Comparison of ENCODE assay signal across 14 cellular contexts in the genomic region with DNA sequence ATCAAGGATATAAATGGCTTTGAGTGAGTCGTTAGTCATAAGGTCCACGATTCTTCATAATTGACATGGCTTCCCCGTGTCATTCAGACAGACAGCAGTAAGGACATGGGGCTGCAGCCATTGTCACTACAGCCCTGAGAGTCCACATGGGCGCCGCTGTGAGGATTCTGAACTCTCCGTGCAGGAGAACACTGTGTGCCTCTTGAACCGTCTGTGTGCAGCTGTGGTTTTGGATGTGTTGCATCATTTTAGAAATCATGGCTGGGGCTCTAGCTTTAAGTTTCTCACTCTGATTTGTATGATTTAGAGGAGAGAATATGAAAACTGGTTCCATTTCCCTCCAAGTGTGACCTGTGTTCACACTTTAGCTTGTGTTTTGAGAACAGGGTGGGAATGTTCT. TPM values are rescaled to one million over a fixed set of nuclear protein-coding genes. Genes with fewer than 3 reads are reported as not detected.
DNase-seq lines count a peak whose midpoint lies in the region; ATAC-seq and TF ChIP-seq lines count a peak whose summit lies in the region.
"Had no signal": no experiment of that assay in that cellular context is flagged by ENCODE, and none has a peak within 500 bp of the region (broad histone marks: within the 10 kb centered on the region; RNA-seq: fewer than 3 reads in every experiment).

No MANE protein-coding gene starts in this region.

- H3K79me2 ChIP-seq in GM23338 (replicated peaks; ENCODE audit: insufficient read depth): no peaks in the 10 kb centered on the region

- H3K9me2 ChIP-seq in GM23338 (ENCODE audit: insufficient read depth): no peaks in the 10 kb centered on the region

- no peak for ATAC-seq in GM23338
- peak; percentile 70 to 88 (median 80) for ATAC-seq in heart left ventricle
- no peak for ATAC-seq in HG03521 (IDR thresholded peaks at IDR 0.05; ENCODE audit: unreplicated experiment)
- ATAC-seq in HG03159 (IDR thresholded peaks at IDR 0.05; ENCODE audit: unreplicated experiment): no peak
- ATAC-seq: activated CD8-positive, alpha-beta memory T cell treated with anti-CD3 and anti-CD28 coated beads, Interleukin-2, amount 10 ng/mL, durations not matched to agents 7 days and 5 days; natural killer cell treated with Interleukin-12 subunit alpha and Interleukin-12 subunit beta and Interleukin-15 and Interleukin-18, amount 100 ng/mL, for 72 hours; WTC11 had no signal

- H3K36me3 ChIP-seq in GM23338 (ENCODE audit: insufficient read depth): no peaks in the 10 kb centered on the region
- no peaks in the 10 kb centered on the region for H3K36me3 ChIP-seq in heart left ventricle

- in situ Hi-C loops in SK-MEL-5 (cut with HindIII; ENCODE audit: low pct_unique_long_range_greater_than_20kb, low sequenced_read_pairs): no loop called here

- H3K4me3 ChIP-seq in GM23338 (no peak overlapping the region), heart left ventricle (no peak overlapping the region)

- H3F3A ChIP-seq in GM23338 (replicated peaks; ENCODE audit: low read depth): no peaks in the 10 kb centered on the region

- no peak for TF ChIP-seq POLR2A in heart left ventricle (IDR thresholded peaks at IDR 0.05)

- no peaks in the 10 kb centered on the region for H3K9me3 Mint-ChIP-seq in GM23338

- peaks cover 22% of the 10 kb centered on the region for H3K4me1 Mint-ChIP-seq in GM23338
- H3K4me1 Mint-ChIP-seq: activated CD8-positive, alpha-beta memory T cell treated with anti-CD3 and anti-CD28 coated beads, Interleukin-2, amount 10 ng/mL, durations not matched to agents 7 days and 5 days; activated naive CD4-positive, alpha-beta T cell treated with anti-CD3 and anti-CD28 coated beads, Interleukin-2, amount 50 U/mL, for 24 hours had no signal

- peak overlapping the region; percentile 92 for H3K27ac Mint-ChIP-seq in GM23338
- H3K27ac Mint-ChIP-seq: activated CD8-positive, alpha-beta memory T cell treated with anti-CD3 and anti-CD28 coated beads, Interleukin-2, amount 10 ng/mL, durations not matched to agents 7 days and 5 days; activated naive CD4-positive, alpha-beta T cell treated with anti-CD3 and anti-CD28 coated beads, Interleukin-2, amount 50 U/mL, for 24 hours; natural killer cell treated with Interleukin-12 subunit alpha and Interleukin-12 subunit beta and Interleukin-15 and Interleukin-18, amount 100 ng/mL, for 72 hours; WTC11 had no signal

- no peaks in the 10 kb centered on the region for H3K9me3 ChIP-seq in heart left ventricle

- TF ChIP-seq CTCF in GM23338 (conservative IDR thresholded peaks at IDR 0.05; ENCODE audit: low read depth in 2 of 2) (no peak), heart left ventricle (IDR thresholded peaks at IDR 0.05) (no peak)

- DNase-seq in GM23338 (ENCODE audit: low spot score) (no peak), SK-MEL-5 (ENCODE audit: low read depth, low spot score) (peak; percentile 44), heart left ventricle (peak in 4 of 5 donors; percentile 14 to 61 (median 38)), pons (ENCODE audit: low spot score) (peak; percentile 58), NCI-H226 (no peak), SW 1271 (lab: John Stamatoyannopoulos, UW) (no peak)
- DNase-seq: activated CD8-positive, alpha-beta memory T cell treated with anti-CD3 and anti-CD28 coated beads, Interleukin-2, amount 10 ng/mL, durations not matched to agents 7 days and 5 days; small intestine; stimulated activated naive CD4-positive, alpha-beta T cell treated with Interleukin-2 at 50 U/mL for 16 hours had no signal

- H3K4me3 Mint-ChIP-seq in GM23338: no peak overlapping the region
- H3K4me3 Mint-ChIP-seq: activated CD8-positive, alpha-beta memory T cell treated with anti-CD3 and anti-CD28 coated beads, Interleukin-2, amount 10 ng/mL, durations not matched to agents 7 days and 5 days; activated naive CD4-positive, alpha-beta T cell treated with anti-CD3 and anti-CD28 coated beads, Interleukin-2, amount 50 U/mL, for 24 hours; natural killer cell treated with Interleukin-12 subunit alpha and Interleukin-12 subunit beta and Interleukin-15 and Interleukin-18, amount 100 ng/mL, for 72 hours; WTC11 had no signal

- no peaks in the 10 kb centered on the region for H4K20me1 ChIP-seq in GM23338 (replicated peaks; ENCODE audit: insufficient read depth)

- 77 to 86% (median 81%) methylated on average over 7 of the region's 7 CpGs for WGBS in heart left ventricle, 4 donors

- H3K4me1 ChIP-seq in GM23338 (ENCODE audit: insufficient read depth) (no peaks in the 10 kb centered on the region), heart left ventricle (peaks cover 0 to 3% (median 0%) of the 10 kb centered on the region in 12 donors)

- H3K27me3 Mint-ChIP-seq in GM23338 (ENCODE audit: insufficient read depth, low read depth, poor library complexity): peaks cover 8% of the 10 kb centered on the region
- H3K27me3 Mint-ChIP-seq: activated CD8-positive, alpha-beta memory T cell treated with anti-CD3 and anti-CD28 coated beads, Interleukin-2, amount 10 ng/mL, durations not matched to agents 7 days and 5 days; natural killer cell treated with Interleukin-12 subunit alpha and Interleukin-12 subunit beta and Interleukin-15 and Interleukin-18, amount 100 ng/mL, for 72 hours had no signal

- H3K27ac ChIP-seq in GM23338 (ENCODE audit: low read depth) (no peak overlapping the region), heart left ventricle (peak overlapping the region in 6 of 12 donors; percentile 27 to 60 (median 38))

- no peak overlapping the region for H3K4me2 ChIP-seq in GM23338

- H3K27me3 ChIP-seq in GM23338 (ENCODE audit: insufficient read depth) (no peaks in the 10 kb centered on the region), heart left ventricle (peaks cover 0 to 2% (median 0%) of the 10 kb centered on the region in 9 donors)

- intact Hi-C loops in heart left ventricle (cut with DNase I): no loop called here

- peaks cover 2% of the 10 kb centered on the region; the same call in 1 of the 3 replicates for H3K36me3 Mint-ChIP-seq in GM23338 (ENCODE audit: low read depth)
- H3K36me3 Mint-ChIP-seq: activated CD8-positive, alpha-beta memory T cell treated with anti-CD3 and anti-CD28 coated beads, Interleukin-2, amount 10 ng/mL, durations not matched to agents 7 days and 5 days; activated naive CD4-positive, alpha-beta T cell treated with anti-CD3 and anti-CD28 coated beads, Interleukin-2, amount 50 U/mL, for 24 hours; WTC11 had no signal

- peak overlapping the region; percentile 53; the same call in 1 of the 2 replicates for H2AFZ ChIP-seq in GM23338

TF ChIP-seq in GM23338, 12 proteins besides CTCF, POLR2A, EP300 and RAD21 (continues in another document):
- no peak for TF ChIP-seq ZNF114 (CRISPR knock-in tag; IDR thresholded peaks at IDR 0.05)

RNA-seq across cellular contexts. Expression of a gene that starts 47.2 kb away (rescaled TPM):
- total RNA-seq in GM23338 (2014; rRNA removed; shearing (Covaris generic)): 0.08 and 0.17 TPM in 2 replicates
- 0.17 and 0.19 TPM in 2 replicates for polyA plus RNA-seq in GM23338 (2016; fragmentation: Nextera tagmentation; extraction: Ambion mirVana)
- total RNA-seq in SK-MEL-5 (2014; rRNA removed; shearing (Covaris generic)): 0.90 and 2.4 TPM in 2 replicates
- 0.87 and 1.1 TPM in 2 replicates for polyA plus RNA-seq in SK-MEL-5 (2015; cell fraction: cytosol; rRNA removed)
- 1.5 and 1.6 TPM in 2 replicates for polyA plus RNA-seq in SK-MEL-5 (2015; cell fraction: nucleus; rRNA removed)
- 1 to 10 TPM in 5 of 9 donors, under 1 TPM in 4; 0.20 to 3.4 (median 1.1) TPM for total RNA-seq in heart left ventricle
- under 1 TPM; 0.15 to 0.46 TPM for polyA plus RNA-seq in heart left ventricle
- total RNA-seq: activated CD8-positive, alpha-beta memory T cell treated with anti-CD3 and anti-CD28 coated beads, Interleukin-2, amount 10 ng/mL, durations not matched to agents 7 days and 5 days; natural killer cell treated with Interleukin-12 subunit alpha and Interleukin-12 subunit beta and Interleukin-15 and Interleukin-18, amount 100 ng/mL, for 72 hours had no signal

Comparison
In these comparisons a context has a peak if more than half of its experiments do, and no peak if none do; other contexts are left out.
1. ATAC-seq: peak in heart left ventricle (4 of 4); none in GM23338 (single experiment), HG03521 (single experiment) and HG03159 (single experiment).
2. DNase-seq: peak in SK-MEL-5 (single experiment), heart left ventricle (4 of 5) and pons (single experiment); none in GM23338 (single experiment), NCI-H226 (single experiment) and SW 1271 (0 of 2).